Comparison of ENCODE assay signal across 8 cellular contexts in the genomic region with DNA sequence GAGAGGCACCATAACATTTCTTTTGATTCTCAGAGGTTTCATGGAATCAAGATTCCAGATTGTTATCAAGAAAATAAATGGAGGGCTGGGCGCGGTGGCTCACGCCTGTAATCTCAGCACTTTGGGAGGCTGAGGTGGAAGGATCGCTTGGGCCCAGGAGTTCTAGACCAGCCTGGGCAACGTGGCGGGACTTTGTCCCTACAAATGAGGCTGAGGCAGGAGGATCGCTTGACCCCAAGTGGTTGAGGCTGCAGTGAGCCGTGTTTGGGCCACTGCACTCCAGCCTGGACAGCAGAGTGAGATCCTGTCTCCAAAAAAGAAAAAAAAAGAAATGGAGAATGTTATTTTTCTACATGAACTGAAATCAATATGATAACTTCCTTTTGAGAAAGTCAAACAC. TPM values are rescaled to one million over a fixed set of nuclear protein-coding genes. Genes with fewer than 3 reads are reported as not detected.
DNase-seq lines count a peak whose midpoint lies in the region; ATAC-seq, FAIRE-seq and TF ChIP-seq lines count a peak whose summit lies in the region.

No MANE protein-coding gene starts in this region.

- peak overlapping the region; percentile 90 to 92 for H3K4me3 ChIP-seq in kidney (ENCODE audit: low read length in 2 of 2)
- H3K4me3 ChIP-seq in subcutaneous abdominal adipose tissue (ENCODE audit: low read depth in 1 of 5, low read length in 5 of 5), result peak overlapping the region; percentile 84 to 100 (median 98)

- no peak for TF ChIP-seq CTCF in kidney (IDR thresholded peaks at IDR 0.05; ENCODE audit: borderline replicate concordance, extremely low read depth, insufficient read depth)

- H3K9me3 Mint-ChIP-seq in activated CD4-positive, alpha-beta T cell treated with anti-CD3 and anti-CD28 coated beads, Interleukin-2, amount 10 ng/mL, durations not matched to agents 24 days and 14 days, result no peaks in the 10 kb centered on the region
- no peaks in the 10 kb centered on the region for H3K9me3 Mint-ChIP-seq in activated naive CD8-positive, alpha-beta T cell (ENCODE audit: low read depth)

- no peaks in the 10 kb centered on the region for H3K27me3 ChIP-seq in subcutaneous abdominal adipose tissue (ENCODE audit: control insufficient read depth in 5 of 5, insufficient read depth in 4 of 5, low read length in 5 of 5)

- intact Hi-C loops in activated CD4-positive, alpha-beta T cell treated with anti-CD3 and anti-CD28 coated beads, Interleukin-2, amount 10 ng/mL, durations not matched to agents 24 days and 14 days (cut with micrococcal nuclease), result loop anchor here (2.0 to 10.0 kb wide), 3 partner anchors 45 to 215 kb away; a partner anchor contains a TSS
- intact Hi-C loops in kidney (cut with DNase I), result no loop called here

- peaks cover 37% of the 10 kb centered on the region for H3K36me3 Mint-ChIP-seq in activated CD4-positive, alpha-beta T cell treated with anti-CD3 and anti-CD28 coated beads, Interleukin-2, amount 10 ng/mL, durations not matched to agents 24 days and 14 days (ENCODE audit: low read depth)
- H3K36me3 Mint-ChIP-seq in activated naive CD8-positive, alpha-beta T cell, result peaks cover 9% of the 10 kb centered on the region

- ATAC-seq in esophagus mucosa, result no peak

- H3K4me1 ChIP-seq in kidney (ENCODE audit: control insufficient read depth in 1 of 2, insufficient read depth in 1 of 2, low read depth in 1 of 2, low read length in 2 of 2), result peaks cover 4 to 16% of the 10 kb centered on the region in 2 donors
- H3K4me1 ChIP-seq in subcutaneous abdominal adipose tissue (ENCODE audit: control insufficient read depth in 5 of 5, insufficient read depth in 5 of 5, low read length in 5 of 5), result peaks cover 9 to 48% (median 41%) of the 10 kb centered on the region in 5 donors

- H3K36me3 ChIP-seq in kidney (ENCODE audit: control insufficient read depth in 1 of 2, insufficient read depth in 2 of 2, low read length in 2 of 2) (peaks cover 7 to 12% of the 10 kb centered on the region in 2 donors), subcutaneous abdominal adipose tissue (ENCODE audit: control insufficient read depth in 5 of 5, insufficient read depth in 5 of 5, low read length in 5 of 5) (peaks cover 10 to 14% (median 14%) of the 10 kb centered on the region in 5 donors)

- H3K27ac Mint-ChIP-seq in activated CD4-positive, alpha-beta T cell treated with anti-CD3 and anti-CD28 coated beads, Interleukin-2, amount 10 ng/mL, durations not matched to agents 24 days and 14 days, result peak overlapping the region; percentile 98
- no peak overlapping the region for H3K27ac Mint-ChIP-seq in activated naive CD8-positive, alpha-beta T cell

- no peak for DNase-seq in activated CD4-positive, alpha-beta T cell treated with anti-CD3 and anti-CD28 coated beads, Interleukin-2, amount 10 ng/mL, durations not matched to agents 24 days and 14 days
- no peak for DNase-seq in activated CD4-positive, alpha-beta T cell treated with anti-CD3 and anti-CD28 coated beads, Interleukin-2, amount 50 U/mL, for 48 hours
- DNase-seq in kidney (no peak), GOT3 (lab: John Stamatoyannopoulos, UW) (no peak), retina (no peak)

- no peaks in the 10 kb centered on the region for H3K27me3 Mint-ChIP-seq in activated CD4-positive, alpha-beta T cell treated with anti-CD3 and anti-CD28 coated beads, Interleukin-2, amount 10 ng/mL, durations not matched to agents 24 days and 14 days
- no peaks in the 10 kb centered on the region for H3K27me3 Mint-ChIP-seq in activated naive CD8-positive, alpha-beta T cell

- peak overlapping the region; percentile 94 for H3K4me3 Mint-ChIP-seq in activated CD4-positive, alpha-beta T cell treated with anti-CD3 and anti-CD28 coated beads, Interleukin-2, amount 10 ng/mL, durations not matched to agents 24 days and 14 days
- H3K4me3 Mint-ChIP-seq in activated naive CD8-positive, alpha-beta T cell, result peak overlapping the region; percentile 98

- no peak for FAIRE-seq in kidney (lab: Jason Lieb, UNC)

- H3K4me1 Mint-ChIP-seq in activated CD4-positive, alpha-beta T cell treated with anti-CD3 and anti-CD28 coated beads, Interleukin-2, amount 10 ng/mL, durations not matched to agents 24 days and 14 days, result peaks cover 45% of the 10 kb centered on the region
- H3K4me1 Mint-ChIP-seq in activated naive CD8-positive, alpha-beta T cell (ENCODE audit: low read depth), result peaks cover 67% of the 10 kb centered on the region

- H3K27ac ChIP-seq in kidney (ENCODE audit: low read depth in 2 of 2, low read length in 2 of 2) (no peak overlapping the region), subcutaneous abdominal adipose tissue (ENCODE audit: low read depth, low read length) (no peak overlapping the region)

- H3K9ac ChIP-seq in kidney (ENCODE audit: low read length in 2 of 2) (no peak overlapping the region), subcutaneous abdominal adipose tissue (ENCODE audit: low read length in 5 of 5) (peak overlapping the region in 1 of 5 donors; percentile 97)

- H3K9me3 ChIP-seq in kidney (ENCODE audit: control insufficient read depth in 1 of 2, low read length in 2 of 2), result no peaks in the 10 kb centered on the region
- H3K9me3 ChIP-seq in subcutaneous abdominal adipose tissue (ENCODE audit: control insufficient read depth in 5 of 5, low read length in 5 of 5), result no peaks in the 10 kb centered on the region

RNA-seq across cellular contexts. Expression of a gene that starts 1.3 kb away (rescaled TPM):
- 49.5 and 53.4 TPM in 2 replicates for total RNA-seq in activated CD4-positive, alpha-beta T cell treated with anti-CD3 and anti-CD28 coated beads, Interleukin-2, amount 10 ng/mL, durations not matched to agents 24 days and 14 days
- total RNA-seq in kidney (77.7 TPM), esophagus mucosa (41.3 TPM)
- 45.9 TPM for polyA plus RNA-seq in kidney (ENCODE audit: insufficient read depth, low read depth, low replicate concordance)

RNA-seq across cellular contexts. Expression of a gene that starts 1.7 kb away (rescaled TPM):
- 434 and 441 TPM in 2 replicates for total RNA-seq in activated CD4-positive, alpha-beta T cell treated with anti-CD3 and anti-CD28 coated beads, Interleukin-2, amount 10 ng/mL, durations not matched to agents 24 days and 14 days
- 168 TPM for total RNA-seq in kidney
- 193 TPM for polyA plus RNA-seq in kidney (ENCODE audit: insufficient read depth, low read depth, low replicate concordance)
- 153 TPM for total RNA-seq in esophagus mucosa
